ENCODE assay signal across 1 cellular context in genomic region chr6:35077006-35077712, GRCh38.
TF ChIP-seq lines count a peak whose summit lies in the region.

No MANE protein-coding gene starts in this region.

TF ChIP-seq in K562, 482 proteins besides CTCF, POLR2A, EP300 and RAD21 (continued from another document):
- TF ChIP-seq AFF1 (IDR thresholded peaks at IDR 0.05; ENCODE audit: low read depth in 1 of 2, partially characterized antibody in 2 of 2): no peak
- no peak for TF ChIP-seq POLR2H (tag; IDR thresholded peaks at IDR 0.05; ENCODE audit: low read depth)
- TF ChIP-seq SIN3B (IDR thresholded peaks at IDR 0.05; ENCODE audit: low read depth): no peak
- TF ChIP-seq WHSC1 (IDR thresholded peaks at IDR 0.05; ENCODE audit: low read length): no peak
- TF ChIP-seq ZNF280B (CRISPR knock-in tag; IDR thresholded peaks at IDR 0.05): no peak
- no peak for TF ChIP-seq ZBED1 (IDR thresholded peaks at IDR 0.05)
- no peak for TF ChIP-seq MAZ (CRISPR knock-in tag; conservative IDR thresholded peaks at IDR 0.05 in 1 of 2, IDR thresholded peaks at IDR 0.05 in 1 of 2)
- no peak for TF ChIP-seq ZNF24 (IDR thresholded peaks at IDR 0.05)
- no peak for TF ChIP-seq MAFK (IDR thresholded peaks at IDR 0.05; ENCODE audit: low read length)
- TF ChIP-seq ZNF445 (CRISPR knock-in tag; IDR thresholded peaks at IDR 0.05; ENCODE audit: low read depth): no peak
- no peak for TF ChIP-seq ZNF143 (CRISPR knock-in tag; IDR thresholded peaks at IDR 0.05)
- no peak for TF ChIP-seq HNRNPH1 (optimal IDR thresholded peaks at IDR 0.05; ENCODE audit: low read depth, low read length)
- TF ChIP-seq CLOCK (CRISPR knock-in tag; IDR thresholded peaks at IDR 0.05; ENCODE audit: borderline replicate concordance): no peak
- no peak for TF ChIP-seq YY1 (IDR thresholded peaks at IDR 0.05; ENCODE audit: borderline replicate concordance in 1 of 3, control insufficient read depth in 1 of 3, extremely low read depth in 1 of 3, insufficient read depth in 3 of 3, insufficient read length in 1 of 3, insufficient replicate concordance in 2 of 3, low read depth in 1 of 3, low read length in 2 of 3)
